In the genomic region with DNA sequence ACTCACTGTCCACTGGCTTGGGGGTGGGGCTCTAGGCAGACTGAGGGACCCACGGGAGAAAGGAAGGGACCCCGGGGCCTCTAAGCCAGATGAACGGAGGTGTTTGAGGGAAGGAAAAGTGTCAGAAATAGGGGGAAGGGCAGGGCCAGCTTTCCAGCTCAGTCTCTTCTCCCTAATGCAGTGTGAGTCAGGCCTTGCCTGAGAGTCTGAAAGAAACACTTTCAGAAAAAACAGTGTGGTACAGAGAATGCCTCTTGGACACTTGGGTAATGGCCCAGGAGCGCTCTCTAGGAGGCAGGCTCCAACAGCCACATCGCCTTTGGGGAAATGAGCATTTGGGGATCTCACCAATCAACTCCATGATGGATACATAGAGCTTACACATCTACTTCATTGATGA, we compare ENCODE assay signal across 17 cellular contexts.
"Had no signal": no experiment of that assay in that cellular context is flagged by ENCODE, and none has a peak within 500 bp of the region (broad histone marks: within the 10 kb centered on the region; RNA-seq: fewer than 3 reads in every experiment).

No MANE protein-coding gene starts in this region.

- H2AFZ ChIP-seq: hepatocyte had no signal

- H3K4me3 ChIP-seq: gastrocnemius medialis, hepatocyte, lower lobe of right lung, right atrium auricular region, SJCRH30, skin epidermis, upper lobe of left lung had no signal

- H3K27me3 ChIP-seq: gastrocnemius medialis, hepatocyte, neutrophil, right atrium auricular region, SJCRH30, upper lobe of left lung had no signal

- DNase-seq: activated CD4-positive, alpha-beta T cell treated with anti-CD3 and anti-CD28 coated beads, Interleukin-2, amount 50 U/mL, for 48 hours; activated CD4-positive, CD25-positive, alpha-beta regulatory T cell treated with anti-CD3 and anti-CD28 coated beads, Interleukin-2, amount 50 U/mL, for 72 hours; activated CD8-positive, alpha-beta memory T cell treated with anti-CD3 and anti-CD28 coated beads, Interleukin-2, amount 10 ng/mL, durations not matched to agents 7 days and 5 days; activated gamma-delta T cell treated with Interleukin-2 at 50 U/mL for 16 hours; activated T-cell treated with anti-CD3 and anti-CD28 coated beads, Interleukin-2, amount 50 U/mL, for 24 hours; effector CD4-positive, alpha-beta T cell; gastrocnemius medialis; lower lobe of right lung; naive thymus-derived CD4-positive, alpha-beta T cell; posterior cingulate gyrus; SJCRH30; upper lobe of left lung had no signal

- H3K27me3 Mint-ChIP-seq: activated CD8-positive, alpha-beta memory T cell treated with anti-CD3 and anti-CD28 coated beads, Interleukin-2, amount 10 ng/mL, durations not matched to agents 7 days and 5 days; activated T-cell treated with anti-CD3 and anti-CD28 coated beads, Interleukin-2, amount 50 U/mL, for 24 hours; naive thymus-derived CD4-positive, alpha-beta T cell had no signal

- H3K4me1 ChIP-seq: SJCRH30 had no signal

- H3K4me3 Mint-ChIP-seq: activated CD8-positive, alpha-beta memory T cell treated with anti-CD3 and anti-CD28 coated beads, Interleukin-2, amount 10 ng/mL, durations not matched to agents 7 days and 5 days; activated T-cell treated with anti-CD3 and anti-CD28 coated beads, Interleukin-2, amount 50 U/mL, for 24 hours; naive thymus-derived CD4-positive, alpha-beta T cell; T-helper 2 cell treated with Interferon-gamma antibody and Interleukin-4, amounts not matched to agents 5 μg/mL and 100 μg/mL, for 36 hours had no signal

- H3K4me1 Mint-ChIP-seq: activated CD8-positive, alpha-beta memory T cell treated with anti-CD3 and anti-CD28 coated beads, Interleukin-2, amount 10 ng/mL, durations not matched to agents 7 days and 5 days had no signal

- H3K27ac Mint-ChIP-seq: activated CD8-positive, alpha-beta memory T cell treated with anti-CD3 and anti-CD28 coated beads, Interleukin-2, amount 10 ng/mL, durations not matched to agents 7 days and 5 days; activated T-cell treated with anti-CD3 and anti-CD28 coated beads, Interleukin-2, amount 50 U/mL, for 24 hours; naive thymus-derived CD4-positive, alpha-beta T cell; T-helper 2 cell treated with Interferon-gamma antibody and Interleukin-4, amounts not matched to agents 5 μg/mL and 100 μg/mL, for 36 hours had no signal

- H3K4me2 ChIP-seq: hepatocyte had no signal

- ATAC-seq: activated CD8-positive, alpha-beta memory T cell treated with anti-CD3 and anti-CD28 coated beads, Interleukin-2, amount 10 ng/mL, durations not matched to agents 7 days and 5 days; gastrocnemius medialis; lower lobe of right lung; naive thymus-derived CD4-positive, alpha-beta T cell had no signal

- H3K27ac ChIP-seq: gastrocnemius medialis, hepatocyte, lower lobe of right lung, neutrophil, right atrium auricular region, SJCRH30, skin epidermis, upper lobe of left lung had no signal

- H3K9me3 ChIP-seq: gastrocnemius medialis, lower lobe of right lung, neutrophil had no signal
